Comparison of ENCODE assay signal across 9 cellular contexts in genomic region chr16:81094771-81095251, GRCh38. TPM values are rescaled to one million over a fixed set of nuclear protein-coding genes. Genes with fewer than 3 reads are reported as not detected.
DNase-seq lines count a peak whose midpoint lies in the region; ATAC-seq and TF ChIP-seq lines count a peak whose summit lies in the region.
"Had no signal": no experiment of that assay in that cellular context is flagged by ENCODE, and none has a peak within 500 bp of the region (broad histone marks: within the 10 kb centered on the region; RNA-seq: fewer than 3 reads in every experiment).

No MANE protein-coding gene starts in this region.

- RAD21 ChIA-PET in HCT116 (lab: Charles Lee; ENCODE audit: low non-redundant PET in 1 of 2, low total read pairs in 2 of 2, uncharacterized antibody in 2 of 2, unreplicated experiment in 2 of 2) = no interaction called here

- intact Hi-C loops in HCT116 (cut with micrococcal nuclease) (loop anchor here (5.0 kb wide), 2 partner anchors 47 to 217 kb away; partner anchors contain the start of gene GAN), lower lobe of right lung (cut with DNase I) (no loop called here), aorta (cut with DNase I) (loop anchor here (10.0 kb wide), 1 partner anchor 220 kb away; the partner anchor contains the start of gene GAN (in 2 of the 2))

- no peaks in the 10 kb centered on the region for H3K9me2 ChIP-seq in HCT116 (ENCODE audit: insufficient read depth)

- in situ Hi-C loops in ACHN (cut with HindIII; ENCODE audit: low pct_ligation_motif_present, low pct_unique_long_range_greater_than_20kb, low sequenced_read_pairs) = no loop called here

- TF ChIP-seq POLR2A in HCT116 (IDR thresholded peaks at IDR 0.05; ENCODE audit: borderline replicate concordance, extremely low read depth, insufficient read depth, insufficient read length) = no peak

- H3K4me1 ChIP-seq in HCT116 (ENCODE audit: control insufficient read depth in 1 of 2, insufficient read depth in 2 of 2, low read length in 2 of 2) (peaks cover 0 to 30% of the 10 kb centered on the region in 2 experiments; a peak in 3 of 4 replicates), lower lobe of right lung (peaks cover 16% of the 10 kb centered on the region), aorta (ENCODE audit: control insufficient read depth in 1 of 2, insufficient read depth in 2 of 2, low read length in 2 of 2) (no peaks in the 10 kb centered on the region)

- WGBS in aorta, 2 donors = 68% methylated on average over 21 of the region's 21 CpGs

- no peaks in the 10 kb centered on the region for H3K9me3 ChIP-seq in HCT116 (ENCODE audit: control insufficient read depth in 1 of 2, insufficient read depth in 1 of 2, low read depth in 1 of 2, low read length in 2 of 2)
- no peaks in the 10 kb centered on the region for H3K9me3 ChIP-seq in lower lobe of right lung
- no peaks in the 10 kb centered on the region for H3K9me3 ChIP-seq in aorta (ENCODE audit: control insufficient read depth, low read length)

- TF ChIP-seq RAD21 in HCT116 (IDR thresholded peaks at IDR 0.05; ENCODE audit: low read depth) = no peak

- peaks cover 0 to 3% of the 10 kb centered on the region in 2 experiments; a peak in 3 of 4 replicates for H3K36me3 ChIP-seq in HCT116 (ENCODE audit: control insufficient read depth in 1 of 2, insufficient read depth in 2 of 2, low read length in 2 of 2)
- no peaks in the 10 kb centered on the region for H3K36me3 ChIP-seq in lower lobe of right lung
- H3K36me3 ChIP-seq in aorta (ENCODE audit: control insufficient read depth in 1 of 2, insufficient read depth in 2 of 2, low read length in 1 of 2) = no peaks in the 10 kb centered on the region

- peak overlapping the region; percentile 86 for H3K4me2 ChIP-seq in HCT116 (ENCODE audit: low read length)

- H3K4me3 ChIP-seq in HCT116 (replicated peaks in 1 of 2; ENCODE audit: low read depth in 1 of 2, low read length in 2 of 2) (peak overlapping the region; percentile 89 to 95), lower lobe of right lung (peak overlapping the region; percentile 90), aorta (ENCODE audit: low read length in 2 of 2) (peak overlapping the region in 1 of 2 donors; percentile 4)

- BruUV-seq in HCT116 (replicated peaks; lab: Mats Ljungman, UMichigan) = no TSS peak

- ATAC-seq in HCT116 = no peak
- ATAC-seq in lower lobe of right lung = no peak
- ATAC-seq in HG02642 (IDR thresholded peaks at IDR 0.05; ENCODE audit: poor library complexity, unreplicated experiment) = no peak
- no peak for ATAC-seq in aorta (ENCODE audit: low FRiP score)

- DNase-seq in ACHN (peak; percentile 20), HCT116 (ENCODE audit: low read depth, low spot score) (no peak), astrocyte of the hippocampus (ENCODE audit: low read depth, low spot score) (peak; percentile 35), lower lobe of right lung (no peak), epidermal melanocyte (ENCODE audit: insufficient read length, low spot score) (no peak), NCI-H187 treated with DMSO at 0.1 percent for 48 hours (lab: John Stamatoyannopoulos, UW) (no peak), aorta (no peak)

- no peak for TF ChIP-seq CTCF in HCT116 (IDR thresholded peaks at IDR 0.05 in 2 of 3, conservative IDR thresholded peaks at IDR 0.05 in 1 of 3; ENCODE audit: borderline replicate concordance in 1 of 3, insufficient read depth in 1 of 3, low read depth in 2 of 3, low read length in 2 of 3)
- no peak for TF ChIP-seq CTCF in lower lobe of right lung (IDR thresholded peaks at IDR 0.05)

- H3K27ac ChIP-seq in HCT116 (ENCODE audit: low read depth, low read length) (no peak overlapping the region), lower lobe of right lung (no peak overlapping the region), aorta (ENCODE audit: low read depth in 1 of 2, low read length in 2 of 2) (no peak overlapping the region)

- CTCF ChIA-PET in HCT116 (lab: Charles Lee) = interaction anchor here (1.0 kb wide), 1 partner anchor 18 kb away, joined by 3 read pairs; the partner anchor contains the start of gene C16orf46

- no peaks in the 10 kb centered on the region for H3K27me3 ChIP-seq in HCT116 (ENCODE audit: insufficient read depth, low read length)
- no peaks in the 10 kb centered on the region for H3K27me3 ChIP-seq in lower lobe of right lung (ENCODE audit: low read depth)
- no peaks in the 10 kb centered on the region for H3K27me3 ChIP-seq in aorta (ENCODE audit: control insufficient read depth in 1 of 2, insufficient read depth in 2 of 2, low read length in 1 of 2)

- no peaks in the 10 kb centered on the region for H4K20me1 ChIP-seq in HCT116 (ENCODE audit: insufficient read depth)

- peaks cover 61% of the 10 kb centered on the region for H3K79me2 ChIP-seq in HCT116 (ENCODE audit: insufficient read depth, low read length)

- H2AFZ ChIP-seq in HCT116 (ENCODE audit: low read depth, low read length, poor library complexity, severe bottlenecking) = no peak overlapping the region

- POLR2A ChIA-PET in HCT116 (lab: Charles Lee) = no interaction called here

- peak overlapping the region; percentile 98 for H3K9ac ChIP-seq in HCT116 (ENCODE audit: low read length)

TF ChIP-seq in HCT116, 20 proteins besides CTCF, POLR2A, EP300 and RAD21 (continues in another document):
- no peak for TF ChIP-seq ZBTB33 (IDR thresholded peaks at IDR 0.05; ENCODE audit: extremely low read depth, insufficient replicate concordance, low read length)
- no peak for TF ChIP-seq ZFX (IDR thresholded peaks at IDR 0.05)
- no peak for TF ChIP-seq ZNF274 (IDR thresholded peaks at IDR 0.05; ENCODE audit: low read depth, low read length)
- no peak for TF ChIP-seq EZH2phosphoT487 (IDR thresholded peaks at IDR 0.05; ENCODE audit: borderline replicate concordance)
- TF ChIP-seq MAX (IDR thresholded peaks at IDR 0.05) = no peak
- no peak for TF ChIP-seq POLR2AphosphoS5 (IDR thresholded peaks at IDR 0.05; ENCODE audit: low read depth, low read length)
- no peak for TF ChIP-seq SIN3A (IDR thresholded peaks at IDR 0.05; ENCODE audit: low read depth)
- TF ChIP-seq JUND (IDR thresholded peaks at IDR 0.05) = no peak
- TF ChIP-seq CEBPB (IDR thresholded peaks at IDR 0.05; ENCODE audit: low read depth) = no peak
- TF ChIP-seq EZH2 (IDR thresholded peaks at IDR 0.05) = no peak
- no peak for TF ChIP-seq YY1 (IDR thresholded peaks at IDR 0.05; ENCODE audit: extremely low read depth, insufficient replicate concordance, low read depth, low read length)
- TF ChIP-seq SRF (IDR thresholded peaks at IDR 0.05; ENCODE audit: low read depth) = no peak
- no peak for TF ChIP-seq SP1 (IDR thresholded peaks at IDR 0.05; ENCODE audit: low read depth)
- TF ChIP-seq FOSL1 (IDR thresholded peaks at IDR 0.05; ENCODE audit: low read depth) = no peak
- no peak for TF ChIP-seq TCF7L2 (IDR thresholded peaks at IDR 0.05; ENCODE audit: borderline replicate concordance, extremely low read depth, insufficient read depth, insufficient read length)
- no peak for TF ChIP-seq REST (IDR thresholded peaks at IDR 0.05; ENCODE audit: low read depth)

RNA-seq across cellular contexts. Expression of gene GCSH, which starts 1.4 kb away (rescaled TPM):
- total RNA-seq in HCT116 (2021; ENCODE audit: unreplicated experiment) (117 TPM), lower lobe of right lung (14.7 TPM), aorta (10 to 100 TPM; 14.7 to 18.1 TPM)
- 24.1 and 29.7 TPM in 2 replicates for polyA plus RNA-seq in HCT116 (2012)
- 10 to 100 TPM; 19.9 to 35.7 TPM for polyA plus RNA-seq in aorta

RNA-seq across cellular contexts. Expression of gene C16orf46, which starts 17.8 kb away (rescaled TPM):
- 1.7 TPM for total RNA-seq in HCT116 (2021; ENCODE audit: unreplicated experiment)
- polyA plus RNA-seq in HCT116 (2012) = 0.40 and 0.61 TPM in 2 replicates
- total RNA-seq in lower lobe of right lung = not detected
- under 1 TPM; 0.24 to 0.49 TPM for total RNA-seq in aorta
- polyA plus RNA-seq in aorta = under 1 TPM; 0.33 to 0.38 TPM
- total RNA-seq: HT1080 had no signal

RNA-seq across cellular contexts. Expression of gene ATMIN, which starts 59.2 kb away (rescaled TPM):
- total RNA-seq in HCT116 (2021; ENCODE audit: unreplicated experiment) (46.7 TPM), lower lobe of right lung (29.7 TPM), aorta (10 to 100 TPM; 26.1 to 29.1 TPM)
- polyA plus RNA-seq in HCT116 (2012) = 18.0 and 23.2 TPM in 2 replicates
- 10 to 100 TPM in 1 of 2 donors, 1 to 10 TPM in 1; 9.4 to 10.4 TPM for polyA plus RNA-seq in aorta

Comparison
In these comparisons a context has a peak if more than half of its experiments do, and no peak if none do; other contexts are left out.
1. DNase-seq: peak in ACHN (single experiment) and astrocyte of the hippocampus (single experiment); none in HCT116 (single experiment), lower lobe of right lung (single experiment), epidermal melanocyte (single experiment), NCI-H187 treated with DMSO at 0.1 percent for 48 hours (single experiment) and aorta (0 of 2).